1 cellular context compared by ENCODE assay signal in genomic region chr11:65896009-65896999, GRCh38.
TF ChIP-seq lines count a peak whose summit lies in the region.

No MANE protein-coding gene starts in this region.

TF ChIP-seq in HepG2, 621 proteins besides CTCF, POLR2A, EP300 and RAD21:
- TF ChIP-seq ZNF224 (CRISPR knock-in tag; IDR thresholded peaks at IDR 0.05), result no peak
- peak; percentile 47; the same call in 1 of the 2 replicates for TF ChIP-seq POLR2AphosphoS2 (IDR thresholded peaks at IDR 0.05; ENCODE audit: low read depth, low read length)
